1 cellular context compared by ENCODE assay signal in genomic region chr1:222643937-222644648, GRCh38.
TF ChIP-seq lines count a peak whose summit lies in the region.

No MANE protein-coding gene starts in this region.

TF ChIP-seq in HepG2, 621 proteins besides CTCF, POLR2A, EP300 and RAD21 (continued from another document and continues in another):
- TF ChIP-seq, protein P1, sequence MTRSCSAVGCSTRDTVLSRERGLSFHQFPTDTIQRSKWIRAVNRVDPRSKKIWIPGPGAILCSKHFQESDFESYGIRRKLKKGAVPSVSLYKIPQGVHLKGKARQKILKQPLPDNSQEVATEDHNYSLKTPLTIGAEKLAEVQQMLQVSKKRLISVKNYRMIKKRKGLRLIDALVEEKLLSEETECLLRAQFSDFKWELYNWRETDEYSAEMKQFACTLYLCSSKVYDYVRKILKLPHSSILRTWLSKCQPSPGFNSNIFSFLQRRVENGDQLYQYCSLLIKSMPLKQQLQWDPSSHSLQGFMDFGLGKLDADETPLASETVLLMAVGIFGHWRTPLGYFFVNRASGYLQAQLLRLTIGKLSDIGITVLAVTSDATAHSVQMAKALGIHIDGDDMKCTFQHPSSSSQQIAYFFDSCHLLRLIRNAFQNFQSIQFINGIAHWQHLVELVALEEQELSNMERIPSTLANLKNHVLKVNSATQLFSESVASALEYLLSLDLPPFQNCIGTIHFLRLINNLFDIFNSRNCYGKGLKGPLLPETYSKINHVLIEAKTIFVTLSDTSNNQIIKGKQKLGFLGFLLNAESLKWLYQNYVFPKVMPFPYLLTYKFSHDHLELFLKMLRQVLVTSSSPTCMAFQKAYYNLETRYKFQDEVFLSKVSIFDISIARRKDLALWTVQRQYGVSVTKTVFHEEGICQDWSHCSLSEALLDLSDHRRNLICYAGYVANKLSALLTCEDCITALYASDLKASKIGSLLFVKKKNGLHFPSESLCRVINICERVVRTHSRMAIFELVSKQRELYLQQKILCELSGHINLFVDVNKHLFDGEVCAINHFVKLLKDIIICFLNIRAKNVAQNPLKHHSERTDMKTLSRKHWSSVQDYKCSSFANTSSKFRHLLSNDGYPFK (CRISPR knock-in tag; IDR thresholded peaks at IDR 0.05; ENCODE audit: borderline replicate concordance), result peak; percentile 98; the same call in 1 of the 2 replicates
- TF ChIP-seq BATF2 (CRISPR knock-in tag; IDR thresholded peaks at IDR 0.05) (no peak), ZNF33A (CRISPR knock-in tag; IDR thresholded peaks at IDR 0.05; ENCODE audit: borderline replicate concordance) (no peak), HOXD1 (CRISPR knock-in tag; IDR thresholded peaks at IDR 0.05) (peak; percentile 51; the same call in 1 of the 2 replicates), ZNF350 (CRISPR knock-in tag; IDR thresholded peaks at IDR 0.05; ENCODE audit: borderline replicate concordance, low read depth) (peak; percentile 88), PHF8 (CRISPR knock-in tag; IDR thresholded peaks at IDR 0.05) (peak; percentile 83), MZF1 (CRISPR knock-in tag; IDR thresholded peaks at IDR 0.05; ENCODE audit: borderline replicate concordance) (0 out of 2 replicates have a peak, but pooled peaks have one; percentile 25), ETV6 (CRISPR knock-in tag; conservative IDR thresholded peaks at IDR 0.05) (0 out of 2 replicates have a peak, but pooled peaks have one; percentile 41), ZFP62 (CRISPR knock-in tag; IDR thresholded peaks at IDR 0.05) (no peak), ZNF441 (CRISPR knock-in tag; IDR thresholded peaks at IDR 0.05; ENCODE audit: borderline replicate concordance) (no peak), RNF2 (conservative IDR thresholded peaks at IDR 0.05; ENCODE audit: low read depth) (no peak), MXD4 (CRISPR knock-in tag; IDR thresholded peaks at IDR 0.05) (peak; percentile 55; the same call in 1 of the 2 replicates), NFIC (IDR thresholded peaks at IDR 0.05; ENCODE audit: low read length) (no peak), ZNF280D (CRISPR knock-in tag; IDR thresholded peaks at IDR 0.05) (peak; percentile 73), SALL1 (CRISPR knock-in tag; IDR thresholded peaks at IDR 0.05) (peak; percentile 90), ATM (IDR thresholded peaks at IDR 0.05; ENCODE audit: borderline replicate concordance) (no peak), ARNT2 (CRISPR knock-in tag; IDR thresholded peaks at IDR 0.05; ENCODE audit: low read depth) (peak; percentile 44; the same call in 1 of the 2 replicates), CENPT (CRISPR knock-in tag; IDR thresholded peaks at IDR 0.05; ENCODE audit: low read depth) (no peak), CAMTA2 (CRISPR knock-in tag; IDR thresholded peaks at IDR 0.05; ENCODE audit: borderline replicate concordance) (no peak), ZNF878 (CRISPR knock-in tag; IDR thresholded peaks at IDR 0.05) (peak; percentile 74), SOX5 (CRISPR knock-in tag; IDR thresholded peaks at IDR 0.05; ENCODE audit: borderline replicate concordance) (no peak; the same call in none of the 2 replicates), AGO1 (IDR thresholded peaks at IDR 0.05; ENCODE audit: low read depth, low read length, poor library complexity, severe bottlenecking) (peak; percentile 43), ZEB1 (IDR thresholded peaks at IDR 0.05; ENCODE audit: insufficient replicate concordance, low read depth) (peak; percentile 53), ZGPAT (CRISPR knock-in tag; IDR thresholded peaks at IDR 0.05) (peak; percentile 88), ZSCAN29 (CRISPR knock-in tag; conservative IDR thresholded peaks at IDR 0.05) (0 out of 2 replicates have a peak, but pooled peaks have one; percentile 69), CCAR2 (optimal IDR thresholded peaks at IDR 0.05; ENCODE audit: low read depth, low read length) (no peak), ZNF251 (CRISPR knock-in tag; IDR thresholded peaks at IDR 0.05) (no peak), HNF1A (IDR thresholded peaks at IDR 0.05; ENCODE audit: low read depth) (no peak), HNF1A (CRISPR knock-in tag; IDR thresholded peaks at IDR 0.05; ENCODE audit: borderline replicate concordance) (peak; percentile 41; the same call in 1 of the 2 replicates), ELF1 (CRISPR knock-in tag; IDR thresholded peaks at IDR 0.05) (peak; percentile 96), RBFOX2 (IDR thresholded peaks at IDR 0.05; ENCODE audit: low read depth, low read length) (peak; percentile 75), ATF1 (CRISPR knock-in tag; IDR thresholded peaks at IDR 0.05) (peak; percentile 98), ARID5B (CRISPR knock-in tag; IDR thresholded peaks at IDR 0.05) (0 out of 2 replicates have a peak, but pooled peaks have one; percentile 41)
- TF ChIP-seq, protein P2, sequence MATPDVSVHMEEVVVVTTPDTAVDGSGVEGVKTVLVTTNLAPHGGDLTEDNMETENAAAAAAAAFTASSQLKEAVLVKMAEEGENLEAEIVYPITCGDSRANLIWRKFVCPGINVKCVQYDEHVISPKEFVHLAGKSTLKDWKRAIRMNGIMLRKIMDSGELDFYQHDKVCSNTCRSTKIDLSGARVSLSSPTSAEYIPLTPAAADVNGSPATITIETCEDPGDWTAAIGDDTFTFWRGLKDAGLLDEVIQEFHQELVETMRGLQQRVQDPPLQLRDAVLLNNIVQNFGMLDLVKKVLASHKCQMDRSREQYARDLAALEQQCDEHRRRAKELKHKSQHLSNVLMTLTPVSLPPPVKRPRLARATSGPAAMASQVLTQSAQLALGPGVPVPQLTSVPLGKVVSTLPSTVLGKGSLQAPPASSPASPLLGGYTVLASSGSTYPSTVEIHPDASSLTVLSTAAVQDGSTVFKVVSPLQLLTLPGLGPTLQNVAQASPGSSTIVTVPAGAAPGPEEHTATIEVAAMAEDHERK (CRISPR knock-in tag; IDR thresholded peaks at IDR 0.05; ENCODE audit: low read depth), result no peak
- TF ChIP-seq, protein P3, sequence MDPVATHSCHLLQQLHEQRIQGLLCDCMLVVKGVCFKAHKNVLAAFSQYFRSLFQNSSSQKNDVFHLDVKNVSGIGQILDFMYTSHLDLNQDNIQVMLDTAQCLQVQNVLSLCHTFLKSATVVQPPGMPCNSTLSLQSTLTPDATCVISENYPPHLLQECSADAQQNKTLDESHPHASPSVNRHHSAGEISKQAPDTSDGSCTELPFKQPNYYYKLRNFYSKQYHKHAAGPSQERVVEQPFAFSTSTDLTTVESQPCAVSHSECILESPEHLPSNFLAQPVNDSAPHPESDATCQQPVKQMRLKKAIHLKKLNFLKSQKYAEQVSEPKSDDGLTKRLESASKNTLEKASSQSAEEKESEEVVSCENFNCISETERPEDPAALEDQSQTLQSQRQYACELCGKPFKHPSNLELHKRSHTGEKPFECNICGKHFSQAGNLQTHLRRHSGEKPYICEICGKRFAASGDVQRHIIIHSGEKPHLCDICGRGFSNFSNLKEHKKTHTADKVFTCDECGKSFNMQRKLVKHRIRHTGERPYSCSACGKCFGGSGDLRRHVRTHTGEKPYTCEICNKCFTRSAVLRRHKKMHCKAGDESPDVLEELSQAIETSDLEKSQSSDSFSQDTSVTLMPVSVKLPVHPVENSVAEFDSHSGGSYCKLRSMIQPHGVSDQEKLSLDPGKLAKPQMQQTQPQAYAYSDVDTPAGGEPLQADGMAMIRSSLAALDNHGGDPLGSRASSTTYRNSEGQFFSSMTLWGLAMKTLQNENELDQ (CRISPR knock-in tag; IDR thresholded peaks at IDR 0.05; ENCODE audit: borderline replicate concordance), result no peak
- TF ChIP-seq, protein P4, sequence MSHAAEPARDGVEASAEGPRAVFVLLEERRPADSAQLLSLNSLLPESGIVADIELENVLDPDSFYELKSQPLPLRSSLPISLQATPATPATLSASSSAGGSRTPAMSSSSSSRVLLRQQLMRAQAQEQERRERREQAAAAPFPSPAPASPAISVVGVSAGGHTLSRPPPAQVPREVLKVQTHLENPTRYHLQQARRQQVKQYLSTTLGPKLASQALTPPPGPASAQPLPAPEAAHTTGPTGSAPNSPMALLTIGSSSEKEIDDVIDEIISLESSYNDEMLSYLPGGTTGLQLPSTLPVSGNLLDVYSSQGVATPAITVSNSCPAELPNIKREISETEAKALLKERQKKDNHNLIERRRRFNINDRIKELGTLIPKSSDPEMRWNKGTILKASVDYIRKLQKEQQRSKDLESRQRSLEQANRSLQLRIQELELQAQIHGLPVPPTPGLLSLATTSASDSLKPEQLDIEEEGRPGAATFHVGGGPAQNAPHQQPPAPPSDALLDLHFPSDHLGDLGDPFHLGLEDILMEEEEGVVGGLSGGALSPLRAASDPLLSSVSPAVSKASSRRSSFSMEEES (CRISPR knock-in tag; IDR thresholded peaks at IDR 0.05), result peak; percentile 20; the same call in 1 of the 2 replicates
